In genomic region chr12:68838046-68838886, GRCh38 we compare ENCODE assay signal across 30 cellular contexts. TPM values are rescaled to one million over a fixed set of nuclear protein-coding genes. Genes with fewer than 3 reads are reported as not detected.
DNase-seq lines count a peak whose midpoint lies in the region; ATAC-seq, FAIRE-seq and TF ChIP-seq lines count a peak whose summit lies in the region.
"Had no signal": no experiment of that assay in that cellular context is flagged by ENCODE, and none has a peak within 500 bp of the region (broad histone marks: within the 10 kb centered on the region; RNA-seq: fewer than 3 reads in every experiment).

No MANE protein-coding gene starts in this region.

- H3K27me3 ChIP-seq in K562 (ENCODE audit: control insufficient read depth in 2 of 2, insufficient read depth in 2 of 2, low read length in 2 of 2) (no peaks in the 10 kb centered on the region), heart left ventricle (no peaks in the 10 kb centered on the region)
- H3K27me3 ChIP-seq: esophagus squamous epithelium, heart right ventricle had no signal

- POLR2A ChIA-PET in K562 (lab: Yijun Ruan, JAX), result no interaction called here
- POLR2A ChIA-PET in HEK293T (lab: Yijun Ruan, JAX), result no interaction called here

- H3K4me1 Mint-ChIP-seq in activated T-cell treated with anti-CD3 and anti-CD28 coated beads, Interleukin-2, amount 50 U/mL, for 24 hours (ENCODE audit: low read depth), result peaks cover 20% of the 10 kb centered on the region
- peaks cover 17% of the 10 kb centered on the region for H3K4me1 Mint-ChIP-seq in nephron progenitor cell
- no peaks in the 10 kb centered on the region for H3K4me1 Mint-ChIP-seq in Calu3 (ENCODE audit: low read depth, unreplicated experiment)

- CTCF ChIA-PET in K562 (lab: Yijun Ruan, JAX; ENCODE audit: low intra/inter-chr PET ratio), result no interaction called here
- CTCF ChIA-PET in HEK293T (lab: Yijun Ruan, JAX), result no interaction called here
- CTCF ChIA-PET in Calu3 (lab: Charles Lee), result no interaction called here

- 0 out of 3 replicates have a peak, but pooled peaks cover 2% of the 10 kb centered on the region for H3K79me2 ChIP-seq in K562 (ENCODE audit: control insufficient read depth, insufficient read depth, low read length)

- ATAC-seq in K562 (no peak), heart left ventricle (no peak)
- ATAC-seq: activated CD8-positive, alpha-beta T cell treated with anti-CD3 and anti-CD28 coated beads for 36 hours; heart right ventricle; naive thymus-derived CD8-positive, alpha-beta T cell; stimulated activated memory B cell treated with anti-CD40 and anti-IgM and Interleukin-4, amounts not matched to agents 10 μg/mL and 1 μg/mL and 100 μg/mL, for 72 hours had no signal

- H3K27me3 Mint-ChIP-seq in activated T-cell treated with anti-CD3 and anti-CD28 coated beads, Interleukin-2, amount 50 U/mL, for 24 hours, result no peaks in the 10 kb centered on the region
- H3K27me3 Mint-ChIP-seq in nephron progenitor cell (ENCODE audit: low read depth, poor library complexity), result peaks cover 5% of the 10 kb centered on the region
- no peaks in the 10 kb centered on the region for H3K27me3 Mint-ChIP-seq in Calu3 (ENCODE audit: unreplicated experiment)
- H3K27me3 Mint-ChIP-seq: activated CD8-positive, alpha-beta T cell treated with anti-CD3 and anti-CD28 coated beads for 36 hours; brain; CD4-positive, alpha-beta memory T cell; naive thymus-derived CD8-positive, alpha-beta T cell; stimulated activated memory B cell treated with anti-CD40 and anti-IgM and Interleukin-4, amounts not matched to agents 10 μg/mL and 1 μg/mL and 100 μg/mL, for 72 hours had no signal

- 0 out of 2 replicates have a peak, but pooled peaks cover 3% of the 10 kb centered on the region for H4K20me1 ChIP-seq in K562 (replicated peaks; ENCODE audit: control insufficient read depth, insufficient read depth, low read length)

- intact Hi-C loops in K562 (cut with micrococcal nuclease), result no loop called here
- intact Hi-C loops in heart left ventricle (cut with DNase I), result no loop called here
- intact Hi-C loops in Calu3 (cut with micrococcal nuclease; ENCODE audit: unreplicated experiment), result loop anchor here (10.0 kb wide), 1 partner anchor 417 kb away; no protein-coding TSS in a partner anchor

- no peak overlapping the region for H3K9ac ChIP-seq in K562 (ENCODE audit: insufficient read depth in 1 of 2, low read depth in 2 of 2, low read length in 2 of 2)

- peaks cover 88% of the 10 kb centered on the region for H3K36me3 Mint-ChIP-seq in activated T-cell treated with anti-CD3 and anti-CD28 coated beads, Interleukin-2, amount 50 U/mL, for 24 hours (ENCODE audit: low read depth)
- H3K36me3 Mint-ChIP-seq in nephron progenitor cell (ENCODE audit: low read depth), result peaks cover 88% of the 10 kb centered on the region
- H3K36me3 Mint-ChIP-seq in Calu3 (ENCODE audit: insufficient read depth, unreplicated experiment), result peaks cover 57% of the 10 kb centered on the region

- TF ChIP-seq CTCF in K562 (IDR thresholded peaks at IDR 0.05 in 2 of 3, conservative IDR thresholded peaks at IDR 0.05 in 1 of 3; ENCODE audit: insufficient read depth in 2 of 3, low read depth in 1 of 3, low read length in 3 of 3), result no peak
- TF ChIP-seq CTCF in nephron progenitor cell (IDR thresholded peaks at IDR 0.05), result no peak
- TF ChIP-seq CTCF in heart left ventricle (IDR thresholded peaks at IDR 0.05), result no peak
- no peak for TF ChIP-seq CTCF in Calu3 (IDR thresholded peaks at IDR 0.05; ENCODE audit: unreplicated experiment)

- TF ChIP-seq POLR2A in GM12891 (IDR thresholded peaks at IDR 0.05; ENCODE audit: low read depth, low read length), result peak; percentile 65; the same call in 1 of the 2 replicates
- TF ChIP-seq POLR2A in K562 (conservative IDR thresholded peaks at IDR 0.05), result 0 out of 2 replicates have a peak, but pooled peaks have one; percentile 43
- no peak for TF ChIP-seq POLR2A in heart left ventricle (IDR thresholded peaks at IDR 0.05)

- FAIRE-seq in GM12891 (lab: Jason Lieb, UNC) (no peak), K562 (lab: Jason Lieb, UNC) (no peak)
- FAIRE-seq: endometrium, RCC 7860 had no signal

- no peak overlapping the region for H2AFZ ChIP-seq in K562 (ENCODE audit: low read depth, low read length)

- H3K4me1 ChIP-seq in K562 (replicated peaks in 1 of 2; ENCODE audit: control insufficient read depth in 2 of 2, insufficient read depth in 2 of 2, low read length in 2 of 2), result no peaks in the 10 kb centered on the region
- peaks cover 0 to 9% (median 0%) of the 10 kb centered on the region in 12 donors for H3K4me1 ChIP-seq in heart left ventricle
- H3K4me1 ChIP-seq: esophagus squamous epithelium had no signal

- in situ Hi-C loops in K562 (cut with MboI), result no loop called here

- peak overlapping the region; percentile 8 for H3K27ac Mint-ChIP-seq in activated T-cell treated with anti-CD3 and anti-CD28 coated beads, Interleukin-2, amount 50 U/mL, for 24 hours
- H3K27ac Mint-ChIP-seq in nephron progenitor cell (peak overlapping the region; percentile 40), Calu3 (ENCODE audit: unreplicated experiment) (no peak overlapping the region)
- H3K27ac Mint-ChIP-seq: activated CD8-positive, alpha-beta T cell treated with anti-CD3 and anti-CD28 coated beads for 36 hours; stimulated activated memory B cell treated with anti-CD40 and anti-IgM and Interleukin-4, amounts not matched to agents 10 μg/mL and 1 μg/mL and 100 μg/mL, for 72 hours; T-helper 2 cell treated with Interferon-gamma antibody and Interleukin-4, amounts not matched to agents 5 μg/mL and 100 μg/mL, for 36 hours had no signal

- no peak for TF ChIP-seq EP300 in K562 (IDR thresholded peaks at IDR 0.05; ENCODE audit: low read length)

- TF ChIP-seq RAD21 in K562 (CRISPR knock-in tag; conservative IDR thresholded peaks at IDR 0.05 in 1 of 2, IDR thresholded peaks at IDR 0.05 in 1 of 2), result no peak

- no peak overlapping the region for H3K27ac ChIP-seq in K562 (ENCODE audit: extremely low read depth, low read depth, low read length)
- H3K27ac ChIP-seq in heart left ventricle, result no peak overlapping the region
- H3K27ac ChIP-seq: esophagus squamous epithelium, heart right ventricle had no signal

- H3K36me3 ChIP-seq in K562 (ENCODE audit: control insufficient read depth, insufficient read depth, low read length), result peaks cover 95% of the 10 kb centered on the region
- peaks cover 4 to 100% (median 99%) of the 10 kb centered on the region in 9 donors for H3K36me3 ChIP-seq in heart left ventricle

- no peaks in the 10 kb centered on the region for H3K9me3 Mint-ChIP-seq in activated T-cell treated with anti-CD3 and anti-CD28 coated beads, Interleukin-2, amount 50 U/mL, for 24 hours
- H3K9me3 Mint-ChIP-seq in nephron progenitor cell, result no peaks in the 10 kb centered on the region
- H3K9me3 Mint-ChIP-seq in Calu3 (ENCODE audit: low read depth, unreplicated experiment), result no peaks in the 10 kb centered on the region
- H3K9me3 Mint-ChIP-seq: activated CD8-positive, alpha-beta T cell treated with anti-CD3 and anti-CD28 coated beads for 36 hours; brain; CD4-positive, alpha-beta memory T cell; naive thymus-derived CD8-positive, alpha-beta T cell; stimulated activated memory B cell treated with anti-CD40 and anti-IgM and Interleukin-4, amounts not matched to agents 10 μg/mL and 1 μg/mL and 100 μg/mL, for 72 hours; T-helper 2 cell treated with Interferon-gamma antibody and Interleukin-4, amounts not matched to agents 5 μg/mL and 100 μg/mL, for 36 hours had no signal

- WGBS in K562 (ENCODE audit: insufficient coverage, low coverage, missing lambda C conversion rate), result 88% methylated on average over 5 of the region's 5 CpGs
- 81 to 90% (median 88%) methylated on average over 5 of the region's 5 CpGs for WGBS in heart left ventricle, 4 donors

- BruUV-seq in K562 (replicated peaks; lab: Mats Ljungman, UMichigan) (no TSS peak), Calu3 (replicated peaks; lab: Mats Ljungman, UMichigan) (no TSS peak)

- H3K9me3 ChIP-seq in K562 (replicated peaks; ENCODE audit: control insufficient read depth, insufficient read depth, low read depth, low read length), result no peaks in the 10 kb centered on the region
- no peaks in the 10 kb centered on the region for H3K9me3 ChIP-seq in heart left ventricle
- H3K9me3 ChIP-seq: esophagus squamous epithelium, HAP-1, heart right ventricle had no signal

- no peak overlapping the region for H3K4me3 Mint-ChIP-seq in activated T-cell treated with anti-CD3 and anti-CD28 coated beads, Interleukin-2, amount 50 U/mL, for 24 hours
- H3K4me3 Mint-ChIP-seq in nephron progenitor cell (no peak overlapping the region), Calu3 (ENCODE audit: low read depth, unreplicated experiment) (no peak overlapping the region)
- H3K4me3 Mint-ChIP-seq: activated CD8-positive, alpha-beta T cell treated with anti-CD3 and anti-CD28 coated beads for 36 hours; brain; CD4-positive, alpha-beta memory T cell; naive thymus-derived CD8-positive, alpha-beta T cell; stimulated activated memory B cell treated with anti-CD40 and anti-IgM and Interleukin-4, amounts not matched to agents 10 μg/mL and 1 μg/mL and 100 μg/mL, for 72 hours; T-helper 2 cell treated with Interferon-gamma antibody and Interleukin-4, amounts not matched to agents 5 μg/mL and 100 μg/mL, for 36 hours had no signal

- no peak for DNase-seq in activated T-cell treated with anti-CD3 and anti-CD28 coated beads, Interleukin-2, amount 50 U/mL, for 24 hours
- no peak for DNase-seq in activated T-cell treated with anti-CD3 and anti-CD28 coated beads, Interleukin-2, amount 50 U/mL, for 48 hours
- DNase-seq in GM12891 (ENCODE audit: insufficient read length, low spot score) (no peak), K562 (ENCODE audit: extremely low read depth in 1 of 4, low spot score in 3 of 4) (no peak), nephron progenitor cell (no peak), heart left ventricle (no peak), HEK293T (ENCODE audit: extremely low spot score) (no peak), Calu3 (no peak)
- DNase-seq: activated CD4-positive, CD25-positive, alpha-beta regulatory T cell treated with anti-CD3 and anti-CD28 coated beads, Interleukin-2, amount 50 U/mL, for 72 hours; activated CD8-positive, alpha-beta T cell treated with anti-CD3 and anti-CD28 coated beads for 36 hours; activated gamma-delta T cell treated with Interleukin-2 at 50 U/mL for 16 hours; CD4-positive, alpha-beta memory T cell; cerebellar nuclear complex; DMS 273 treated with DMSO at 0.1 percent for 48 hours; EL; esophagus squamous epithelium; foreskin melanocyte; heart right ventricle; IMR-90; naive thymus-derived CD8-positive, alpha-beta T cell; NCI-H446 treated with DMSO at 0.1 percent for 48 hours; NCI-H774; SHP77 treated with DMSO at 0.1 percent for 48 hours; substantia nigra had no signal

- H3K4me3 ChIP-seq in K562 (no peak overlapping the region), heart left ventricle (no peak overlapping the region)
- H3K4me3 ChIP-seq: esophagus squamous epithelium, HAP-1, heart right ventricle had no signal

- no peak overlapping the region for H3K4me2 ChIP-seq in K562 (ENCODE audit: insufficient read depth, low read length)

- H3K9me1 ChIP-seq in K562 (ENCODE audit: control insufficient read depth, insufficient read depth, low read length), result no peaks in the 10 kb centered on the region

RNA-seq across cellular contexts. Expression of gene MDM2, which starts 30.3 kb away (rescaled TPM):
- 44.7 TPM for polyA plus RNA-seq in GM12891 (2012; ENCODE audit: low read depth, missing spikeins)
- 137 and 269 TPM in 2 replicates for total RNA-seq in K562 (2011; cell fraction: chromatin; rRNA removed; ENCODE audit: low replicate concordance)
- 93.4 and 96.3 TPM in 2 replicates for total RNA-seq in K562 (2011; cell fraction: nucleolus; rRNA removed)
- 70.5 and 93.0 TPM in 2 replicates for total RNA-seq in K562 (2011; cell fraction: nucleoplasm; rRNA removed)
- 45.3 and 49.0 TPM in 2 replicates for total RNA-seq in K562 (2014; rRNA removed)
- 99.2 and 135 TPM in 2 replicates for total RNA-seq in K562 (2014; rRNA removed; fragmentation: Illumina TruSeq; extraction: Trizol)
- total RNA-seq in K562 (2015; rRNA removed; fragmentation: Illumina TruSeq; extraction: Trizol), result 70.0 and 74.0 TPM in 2 replicates
- total RNA-seq in K562 (2021), result 90.8 and 100 TPM in 2 replicates
- polyA plus RNA-seq in K562 (2011; rRNA removed), result 28.6 and 31.0 TPM in 2 replicates
- 10.2 and 10.8 TPM in 2 replicates for polyA plus RNA-seq in K562 (2011; cell fraction: cytosol; rRNA removed)
- 15.5 and 18.7 TPM in 2 replicates for polyA plus RNA-seq in K562 (2011; cell fraction: nucleus; rRNA removed)
- 13.6 and 19.8 TPM in 2 replicates for polyA plus RNA-seq in K562 (2012)
- polyA plus RNA-seq in K562 (2014; fragmentation: Illumina TruSeq; extraction: Trizol), result 31.0 and 33.3 TPM in 2 replicates
- polyA plus RNA-seq in K562 (2014; fragmentation: Nextera tagmentation; extraction: Ambion mirVana), result 10 to 100 TPM; 13.6 to 21.8 TPM
- 47.5 and 57.7 TPM in 2 replicates for polyA plus RNA-seq in K562 (2014; rRNA removed)
- polyA minus RNA-seq in K562 (2011; rRNA and poly(A)+ RNA removed), result 157 and 236 TPM in 2 replicates
- 51.0 and 56.2 TPM in 2 replicates for polyA minus RNA-seq in K562 (2011; cell fraction: cytosol; rRNA and poly(A)+ RNA removed)
- 73.0 and 111 TPM in 2 replicates for polyA minus RNA-seq in K562 (2011; cell fraction: nucleus; rRNA and poly(A)+ RNA removed)
- 10 to 100 TPM; 41.0 to 78.8 (median 50.9) TPM for total RNA-seq in heart left ventricle
- polyA plus RNA-seq in heart left ventricle, result 10 to 100 TPM; 16.2 to 46.9 TPM
- total RNA-seq in Calu3 (2022), result 97.1 and 101 TPM in 2 replicates

Comparison
In these comparisons a context has a peak if more than half of its experiments do, and no peak if none do; other contexts are left out.
1. POLR2A ChIP-seq: peak in GM12891 (single experiment) and K562 (single experiment); none in heart left ventricle (0 of 2).